ENCODE assay signal across 14 cellular contexts in the genomic region with DNA sequence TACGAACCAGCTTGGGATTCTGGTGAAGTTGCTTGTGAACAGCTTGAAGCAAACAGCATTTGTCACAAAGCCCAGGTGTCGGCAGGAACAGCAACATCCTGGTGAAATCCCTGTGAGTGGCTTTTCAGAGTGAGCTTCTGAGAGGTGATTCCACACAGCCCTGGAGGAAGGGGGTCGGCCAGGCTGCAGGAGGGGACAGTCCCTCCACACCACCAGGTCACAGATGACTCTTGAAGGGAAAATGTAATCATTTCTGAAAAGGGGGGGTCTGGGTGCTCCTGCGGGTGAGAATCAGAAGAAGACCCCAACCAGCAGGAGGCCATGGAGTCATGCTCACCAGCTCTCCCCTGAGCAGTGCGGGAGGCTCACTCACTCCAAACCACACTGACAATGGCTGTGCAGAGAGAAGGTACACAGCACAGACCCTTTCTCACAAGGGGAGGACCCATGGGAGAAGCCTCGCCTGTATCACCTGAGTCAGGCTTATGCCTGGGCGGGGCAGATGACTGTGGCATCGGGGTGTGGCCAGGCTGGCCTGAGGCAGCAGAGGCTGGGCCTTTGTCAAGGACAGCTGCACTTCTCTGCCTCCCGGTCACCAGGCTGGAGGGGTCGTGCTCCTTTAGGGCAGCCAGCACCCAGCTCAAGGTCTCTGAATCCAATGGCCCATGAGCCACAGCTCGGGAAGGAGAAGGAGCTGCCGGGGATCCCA. TPM values are rescaled to one million over a fixed set of nuclear protein-coding genes. Genes with fewer than 3 reads are reported as not detected.
DNase-seq lines count a peak whose midpoint lies in the region; ATAC-seq and TF ChIP-seq lines count a peak whose summit lies in the region.
"Had no signal": no experiment of that assay in that cellular context is flagged by ENCODE, and none has a peak within 500 bp of the region (broad histone marks: within the 10 kb centered on the region; RNA-seq: fewer than 3 reads in every experiment).

No MANE protein-coding gene starts in this region.

- peaks cover 7% of the 10 kb centered on the region for H3K4me1 ChIP-seq in PC-9 (replicated peaks; ENCODE audit: insufficient read depth)
- H3K4me1 ChIP-seq: stomach had no signal

- CTCF ChIA-PET in Calu3 (lab: Charles Lee) (no interaction called here), PC-9 (lab: Charles Lee) (no interaction called here)

- WGBS in lower leg skin, 2 donors, result 74 to 81% methylated on average over 12 of the region's 12 CpGs

- no peak overlapping the region for H3K27ac Mint-ChIP-seq in Calu3 (ENCODE audit: unreplicated experiment)
- H3K27ac Mint-ChIP-seq: CD8-positive, alpha-beta T cell had no signal

- no peak overlapping the region for H2AFZ ChIP-seq in PC-9

- no peaks in the 10 kb centered on the region for H3K79me2 ChIP-seq in PC-9 (ENCODE audit: low read depth)

- H3K4me3 Mint-ChIP-seq in Calu3 (ENCODE audit: low read depth, unreplicated experiment), result no peak overlapping the region
- H3K4me3 Mint-ChIP-seq: CD8-positive, alpha-beta T cell had no signal

- no peaks in the 10 kb centered on the region for H3K27me3 Mint-ChIP-seq in Calu3 (ENCODE audit: unreplicated experiment)

- no peaks in the 10 kb centered on the region for H3K4me1 Mint-ChIP-seq in Calu3 (ENCODE audit: low read depth, unreplicated experiment)

- no peak overlapping the region for H3K4me3 ChIP-seq in PC-9
- no peak overlapping the region for H3K4me3 ChIP-seq in lower leg skin (ENCODE audit: low read depth, poor library complexity, severe bottlenecking)
- H3K4me3 ChIP-seq: stomach had no signal

- no peak for ATAC-seq in HG02938 (IDR thresholded peaks at IDR 0.05; ENCODE audit: unreplicated experiment)
- ATAC-seq: CD8-positive, alpha-beta T cell; sciatic nerve had no signal

- no peaks in the 10 kb centered on the region for H3K27me3 ChIP-seq in PC-9 (ENCODE audit: insufficient read depth, low read depth)
- H3K27me3 ChIP-seq: stomach had no signal

- no peaks in the 10 kb centered on the region for H3F3A ChIP-seq in PC-9 (ENCODE audit: insufficient read depth, low read depth)

- intact Hi-C loops in Calu3 (cut with micrococcal nuclease; ENCODE audit: unreplicated experiment) (no loop called here), PC-9 (cut with micrococcal nuclease; ENCODE audit: unreplicated experiment) (no loop called here), lower leg skin (cut with DNase I; ENCODE audit: low total_unique reads) (no loop called here)

- H3K4me2 ChIP-seq in PC-9, result no peak overlapping the region

- POLR2A ChIA-PET in PC-9 (lab: Charles Lee; ENCODE audit: unreplicated experiment), result no interaction called here

- H4K20me1 ChIP-seq in PC-9 (ENCODE audit: insufficient read depth), result peaks cover 4% of the 10 kb centered on the region; the same call in 1 of the 2 replicates

- no peak for TF ChIP-seq POLR2A in lower leg skin (IDR thresholded peaks at IDR 0.05)

- H3K9me3 Mint-ChIP-seq in Calu3 (ENCODE audit: low read depth, unreplicated experiment), result no peaks in the 10 kb centered on the region
- H3K9me3 Mint-ChIP-seq: CD8-positive, alpha-beta T cell had no signal

- BruUV-seq in Calu3 (replicated peaks; lab: Mats Ljungman, UMichigan) (no TSS peak), PC-9 (replicated peaks; lab: Mats Ljungman, UMichigan) (no TSS peak)

- no peak overlapping the region for H3K27ac ChIP-seq in PC-9
- H3K27ac ChIP-seq: stomach had no signal

- TF ChIP-seq CTCF in Calu3 (IDR thresholded peaks at IDR 0.05; ENCODE audit: unreplicated experiment) (no peak), PC-9 (conservative IDR thresholded peaks at IDR 0.05) (no peak), lower leg skin (IDR thresholded peaks at IDR 0.05) (no peak)

- H3K9me3 ChIP-seq in PC-9 (ENCODE audit: insufficient read depth, low read depth), result no peaks in the 10 kb centered on the region
- H3K9me3 ChIP-seq: stomach had no signal

- no peaks in the 10 kb centered on the region for H3K36me3 ChIP-seq in PC-9 (ENCODE audit: low read depth)

- peaks cover 25% of the 10 kb centered on the region for H3K36me3 Mint-ChIP-seq in Calu3 (ENCODE audit: insufficient read depth, unreplicated experiment)

- peak; percentile 33 for DNase-seq in Calu3
- peak; percentile 81 for DNase-seq in HPDE6-E6E7 (ENCODE audit: extremely low spot score)
- peak; percentile 50 to 57 for DNase-seq in PC-9
- peak; percentile 84 for DNase-seq in myocyte (ENCODE audit: low read depth)
- DNase-seq in lower leg skin (ENCODE audit: low spot score in 2 of 2), result no peak
- DNase-seq in stimulated activated naive CD4-positive, alpha-beta T cell (lab: John Stamatoyannopoulos, UW), result no peak
- DNase-seq: activated CD4-positive, CD25-positive, alpha-beta regulatory T cell; amniotic stem cell; CD8-positive, alpha-beta T cell; NCI-H1092; stomach had no signal

- H3K9me2 ChIP-seq in PC-9 (ENCODE audit: insufficient read depth), result no peaks in the 10 kb centered on the region

RNA-seq across cellular contexts. Expression of a gene that starts 14.4 kb away (rescaled TPM):
- total RNA-seq in Calu3 (2022) (0.17 and 0.24 TPM in 2 replicates), PC-9 (2021) (not detected in 2 replicates), myocyte (not detected in 2 replicates), lower leg skin (1 to 10 TPM in 2 of 4 donors, under 1 TPM in 1, not detected in 1; 0.17 to 1.6 (median 1.5) TPM)
- not detected for polyA plus RNA-seq in myocyte (2012)
- total RNA-seq: CD8-positive, alpha-beta T cell; lung microvascular endothelial cell; sciatic nerve had no signal

Comparison
In these comparisons a context has a peak if more than half of its experiments do, and no peak if none do; other contexts are left out.
1. DNase-seq: peak in Calu3 (single experiment), HPDE6-E6E7 (single experiment), PC-9 (2 of 2) and myocyte (single experiment); none in lower leg skin (0 of 2) and stimulated activated naive CD4-positive, alpha-beta T cell (0 of 6).